Comparison of ENCODE assay signal across 12 cellular contexts in genomic region chr21:33968998-33969353, GRCh38. TPM values are rescaled to one million over a fixed set of nuclear protein-coding genes. Genes with fewer than 3 reads are reported as not detected.
DNase-seq lines count a peak whose midpoint lies in the region; ATAC-seq, FAIRE-seq and TF ChIP-seq lines count a peak whose summit lies in the region.
"Had no signal": no experiment of that assay in that cellular context is flagged by ENCODE, and none has a peak within 500 bp of the region (broad histone marks: within the 10 kb centered on the region; RNA-seq: fewer than 3 reads in every experiment).

No MANE protein-coding gene starts in this region.

- no peak overlapping the region for H3K9ac ChIP-seq in Karpas-422 (ENCODE audit: low read length)

- H3K9me3 Mint-ChIP-seq in type B pancreatic cell = peaks cover 13% of the 10 kb centered on the region
- H3K9me3 Mint-ChIP-seq in WTC11 = no peaks in the 10 kb centered on the region
- H3K9me3 Mint-ChIP-seq: natural killer cell had no signal

- H3K4me1 Mint-ChIP-seq in type B pancreatic cell (ENCODE audit: unreplicated experiment) = peaks cover 31% of the 10 kb centered on the region
- peaks cover 31% of the 10 kb centered on the region for H3K4me1 Mint-ChIP-seq in WTC11

- no peak overlapping the region for H3K27ac ChIP-seq in Karpas-422 (ENCODE audit: low read length)
- H3K27ac ChIP-seq in brain microvascular endothelial cell = peak overlapping the region; percentile 64
- peak overlapping the region in 1 of 2 donors; percentile 57 for H3K27ac ChIP-seq in left lung
- H3K27ac ChIP-seq: suprapubic skin had no signal

- intact Hi-C loops in left lung (cut with DNase I) = no loop called here

- no peak for FAIRE-seq in frontal cortex (lab: Jason Lieb, UNC)

- H3K27ac Mint-ChIP-seq in type B pancreatic cell = peak overlapping the region; percentile 48
- H3K27ac Mint-ChIP-seq in WTC11 = no peak overlapping the region
- H3K27ac Mint-ChIP-seq: activated naive CD8-positive, alpha-beta T cell treated with anti-CD3 and anti-CD28 coated beads, Interleukin-2, amount 10 ng/mL, durations not matched to agents 7 days and 5 days; natural killer cell had no signal

- CTCF ChIA-PET in WTC11 (lab: Charles Lee) = no interaction called here

- POLR2A ChIA-PET in WTC11 (lab: Charles Lee) = no interaction called here

- H3K9me3 ChIP-seq in Karpas-422 (ENCODE audit: low read length) = no peaks in the 10 kb centered on the region
- no peaks in the 10 kb centered on the region for H3K9me3 ChIP-seq in left lung
- H3K9me3 ChIP-seq: suprapubic skin had no signal

- H3K9me2 ChIP-seq in Karpas-422 (replicated peaks; ENCODE audit: insufficient read depth, low read length) = no peaks in the 10 kb centered on the region

- H3K36me3 Mint-ChIP-seq in type B pancreatic cell (peaks cover 7% of the 10 kb centered on the region), WTC11 (no peaks in the 10 kb centered on the region)
- H3K36me3 Mint-ChIP-seq: natural killer cell had no signal

- no peaks in the 10 kb centered on the region for H3K79me2 ChIP-seq in Karpas-422 (ENCODE audit: low read length)

- H3K4me1 ChIP-seq in Karpas-422 (ENCODE audit: low read length) = peaks cover 3% of the 10 kb centered on the region; the same call in 1 of the 2 replicates
- H3K4me1 ChIP-seq in left lung = peaks cover 4 to 5% of the 10 kb centered on the region in 2 donors

- H3K4me2 ChIP-seq in Karpas-422 (ENCODE audit: low read depth, low read length, poor library complexity, severe bottlenecking) = no peak overlapping the region

- no peak for TF ChIP-seq CTCF in brain microvascular endothelial cell (IDR thresholded peaks at IDR 0.05; ENCODE audit: low read depth, low read length, missing control alignments)
- no peak for TF ChIP-seq CTCF in left lung (IDR thresholded peaks at IDR 0.05)
- TF ChIP-seq CTCF in type B pancreatic cell (conservative IDR thresholded peaks at IDR 0.05) = no peak
- no peak for TF ChIP-seq CTCF in WTC11 (IDR thresholded peaks at IDR 0.05)

- no peak for DNase-seq in Karpas-422
- DNase-seq in brain microvascular endothelial cell = peak; percentile 14
- no peak for DNase-seq in left lung
- no peak for DNase-seq in type B pancreatic cell (ENCODE audit: extremely low spot score, unreplicated experiment)
- no peak for DNase-seq in frontal cortex (ENCODE audit: low spot score in 2 of 2)
- no peak for DNase-seq in WTC11 (ENCODE audit: low spot score)
- no peak for DNase-seq in NCI-H526 treated with DMSO at 0.1 percent for 48 hours (lab: John Stamatoyannopoulos, UW)
- DNase-seq: activated naive CD8-positive, alpha-beta T cell treated with anti-CD3 and anti-CD28 coated beads, Interleukin-2, amount 10 ng/mL, durations not matched to agents 7 days and 5 days; natural killer cell; NCI-H1092 treated with DMSO at 0.1 percent for 48 hours; NCI-H510A had no signal

- ATAC-seq in left lung (peak; percentile 26), WTC11 (no peak)

- in situ Hi-C loops in brain microvascular endothelial cell (cut with HindIII; ENCODE audit: low pct_ligation_motif_present, low sequenced_read_pairs) = no loop called here

- no peaks in the 10 kb centered on the region for H4K20me1 ChIP-seq in Karpas-422 (ENCODE audit: insufficient read depth, low read depth, low read length)

- H3K4me3 Mint-ChIP-seq in type B pancreatic cell (peak overlapping the region; percentile 27), WTC11 (no peak overlapping the region)
- H3K4me3 Mint-ChIP-seq: activated naive CD8-positive, alpha-beta T cell treated with anti-CD3 and anti-CD28 coated beads, Interleukin-2, amount 10 ng/mL, durations not matched to agents 7 days and 5 days; natural killer cell had no signal

- H3K4me3 ChIP-seq in Karpas-422 (ENCODE audit: low read length) = no peak overlapping the region
- no peak overlapping the region for H3K4me3 ChIP-seq in brain microvascular endothelial cell (ENCODE audit: low read depth, low read length)
- H3K4me3 ChIP-seq in left lung = no peak overlapping the region
- H3K4me3 ChIP-seq: suprapubic skin had no signal

- no peaks in the 10 kb centered on the region for H3K36me3 ChIP-seq in Karpas-422 (ENCODE audit: insufficient read depth, low read length)
- H3K36me3 ChIP-seq in brain microvascular endothelial cell (replicated peaks) = no peaks in the 10 kb centered on the region
- no peaks in the 10 kb centered on the region for H3K36me3 ChIP-seq in left lung
- H3K36me3 ChIP-seq: suprapubic skin had no signal

- peak overlapping the region; percentile 98; the same call in 1 of the 2 replicates for H2AFZ ChIP-seq in Karpas-422 (ENCODE audit: low read length)

- H3K27me3 ChIP-seq in Karpas-422 (ENCODE audit: low read length) (no peaks in the 10 kb centered on the region), brain microvascular endothelial cell (replicated peaks) (no peaks in the 10 kb centered on the region), left lung (no peaks in the 10 kb centered on the region)
- H3K27me3 ChIP-seq: suprapubic skin had no signal

- H3K27me3 Mint-ChIP-seq in type B pancreatic cell (no peaks in the 10 kb centered on the region), WTC11 (ENCODE audit: low read depth) (no peaks in the 10 kb centered on the region)
- H3K27me3 Mint-ChIP-seq: activated naive CD8-positive, alpha-beta T cell treated with anti-CD3 and anti-CD28 coated beads, Interleukin-2, amount 10 ng/mL, durations not matched to agents 7 days and 5 days had no signal

TF ChIP-seq in WTC11, 78 proteins besides CTCF, POLR2A, EP300 and RAD21 (continues in another document):
- TF ChIP-seq NR3C1 (CRISPR knock-in tag; conservative IDR thresholded peaks at IDR 0.05; ENCODE audit: low read depth) (no peak), SOX15 (CRISPR knock-in tag; IDR thresholded peaks at IDR 0.05) (no peak), NR2C2 (CRISPR knock-in tag; IDR thresholded peaks at IDR 0.05) (no peak), ZNF416 (CRISPR knock-in tag; IDR thresholded peaks at IDR 0.05) (no peak), SMAD3 (CRISPR knock-in tag; IDR thresholded peaks at IDR 0.05; ENCODE audit: borderline replicate concordance) (no peak), HMGXB4 (CRISPR knock-in tag; IDR thresholded peaks at IDR 0.05) (no peak), JUN (CRISPR knock-in tag; IDR thresholded peaks at IDR 0.05) (no peak)
- TF ChIP-seq, protein P1, sequence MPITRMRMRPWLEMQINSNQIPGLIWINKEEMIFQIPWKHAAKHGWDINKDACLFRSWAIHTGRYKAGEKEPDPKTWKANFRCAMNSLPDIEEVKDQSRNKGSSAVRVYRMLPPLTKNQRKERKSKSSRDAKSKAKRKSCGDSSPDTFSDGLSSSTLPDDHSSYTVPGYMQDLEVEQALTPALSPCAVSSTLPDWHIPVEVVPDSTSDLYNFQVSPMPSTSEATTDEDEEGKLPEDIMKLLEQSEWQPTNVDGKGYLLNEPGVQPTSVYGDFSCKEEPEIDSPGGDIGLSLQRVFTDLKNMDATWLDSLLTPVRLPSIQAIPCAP (CRISPR knock-in tag; IDR thresholded peaks at IDR 0.05) = no peak
- TF ChIP-seq, protein P2, sequence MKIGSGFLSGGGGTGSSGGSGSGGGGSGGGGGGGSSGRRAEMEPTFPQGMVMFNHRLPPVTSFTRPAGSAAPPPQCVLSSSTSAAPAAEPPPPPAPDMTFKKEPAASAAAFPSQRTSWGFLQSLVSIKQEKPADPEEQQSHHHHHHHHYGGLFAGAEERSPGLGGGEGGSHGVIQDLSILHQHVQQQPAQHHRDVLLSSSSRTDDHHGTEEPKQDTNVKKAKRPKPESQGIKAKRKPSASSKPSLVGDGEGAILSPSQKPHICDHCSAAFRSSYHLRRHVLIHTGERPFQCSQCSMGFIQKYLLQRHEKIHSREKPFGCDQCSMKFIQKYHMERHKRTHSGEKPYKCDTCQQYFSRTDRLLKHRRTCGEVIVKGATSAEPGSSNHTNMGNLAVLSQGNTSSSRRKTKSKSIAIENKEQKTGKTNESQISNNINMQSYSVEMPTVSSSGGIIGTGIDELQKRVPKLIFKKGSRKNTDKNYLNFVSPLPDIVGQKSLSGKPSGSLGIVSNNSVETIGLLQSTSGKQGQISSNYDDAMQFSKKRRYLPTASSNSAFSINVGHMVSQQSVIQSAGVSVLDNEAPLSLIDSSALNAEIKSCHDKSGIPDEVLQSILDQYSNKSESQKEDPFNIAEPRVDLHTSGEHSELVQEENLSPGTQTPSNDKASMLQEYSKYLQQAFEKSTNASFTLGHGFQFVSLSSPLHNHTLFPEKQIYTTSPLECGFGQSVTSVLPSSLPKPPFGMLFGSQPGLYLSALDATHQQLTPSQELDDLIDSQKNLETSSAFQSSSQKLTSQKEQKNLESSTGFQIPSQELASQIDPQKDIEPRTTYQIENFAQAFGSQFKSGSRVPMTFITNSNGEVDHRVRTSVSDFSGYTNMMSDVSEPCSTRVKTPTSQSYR (CRISPR knock-in tag; IDR thresholded peaks at IDR 0.05) = no peak
- TF ChIP-seq, protein P3, sequence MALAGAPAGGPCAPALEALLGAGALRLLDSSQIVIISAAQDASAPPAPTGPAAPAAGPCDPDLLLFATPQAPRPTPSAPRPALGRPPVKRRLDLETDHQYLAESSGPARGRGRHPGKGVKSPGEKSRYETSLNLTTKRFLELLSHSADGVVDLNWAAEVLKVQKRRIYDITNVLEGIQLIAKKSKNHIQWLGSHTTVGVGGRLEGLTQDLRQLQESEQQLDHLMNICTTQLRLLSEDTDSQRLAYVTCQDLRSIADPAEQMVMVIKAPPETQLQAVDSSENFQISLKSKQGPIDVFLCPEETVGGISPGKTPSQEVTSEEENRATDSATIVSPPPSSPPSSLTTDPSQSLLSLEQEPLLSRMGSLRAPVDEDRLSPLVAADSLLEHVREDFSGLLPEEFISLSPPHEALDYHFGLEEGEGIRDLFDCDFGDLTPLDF (CRISPR knock-in tag; IDR thresholded peaks at IDR 0.05) = no peak

RNA-seq across cellular contexts. Expression of gene ATP5PO, which starts 53.4 kb away (rescaled TPM):
- 310 and 335 TPM in 2 replicates for total RNA-seq in Karpas-422 (2014; rRNA removed; shearing (Covaris generic); ENCODE audit: low replicate concordance)
- total RNA-seq in left lung = 100 to 1,000 TPM; 152 to 156 TPM
- 257 and 264 TPM in 2 replicates for total RNA-seq in type B pancreatic cell (ENCODE audit: low replicate concordance)
- 183 TPM for total RNA-seq in frontal cortex
- total RNA-seq in WTC11 (2021) = 264 to 296 TPM (median 293 TPM) in 3 replicates
